22 cellular contexts compared by ENCODE assay signal in genomic region chr4:66048861-66049260, GRCh38.
"Had no signal": no experiment of that assay in that cellular context is flagged by ENCODE, and none has a peak within 500 bp of the region (broad histone marks: within the 10 kb centered on the region; RNA-seq: fewer than 3 reads in every experiment).

No MANE protein-coding gene starts in this region.

- H3K4me3 ChIP-seq: lung, suprapubic skin had no signal

- H3K36me3 ChIP-seq: suprapubic skin had no signal

- DNase-seq: activated CD4-positive, alpha-beta memory T cell treated with anti-CD3 and anti-CD28 coated beads, Interleukin-2, amount 10 ng/mL, durations not matched to agents 7 days and 5 days; activated CD4-positive, alpha-beta T cell treated with anti-CD3 and anti-CD28 coated beads for 36 hours; activated CD8-positive, alpha-beta memory T cell treated with anti-CD3 and anti-CD28 coated beads, Interleukin-2, amount 50 U/mL, for 4 hours; activated gamma-delta T cell treated with Interleukin-2 at 50 U/mL for 16 hours; activated naive CD8-positive, alpha-beta T cell treated with anti-CD3 and anti-CD28 coated beads, Interleukin-2, amount 10 ng/mL, durations not matched to agents 7 days and 5 days; activated T-cell treated with anti-CD3 and anti-CD28 coated beads, Interleukin-2, amount 50 U/mL, for 72 hours; aorta; central memory CD4-positive, alpha-beta T cell; cortex of kidney; effector memory CD8-positive, alpha-beta T cell; glutamatergic neuron; immature natural killer cell; naive thymus-derived CD8-positive, alpha-beta T cell; nucleus accumbens; right cardiac atrium; T-helper 9 cell had no signal

- H3K27ac Mint-ChIP-seq: activated CD4-positive, alpha-beta memory T cell treated with anti-CD3 and anti-CD28 coated beads, Interleukin-2, amount 10 ng/mL, durations not matched to agents 7 days and 5 days; activated CD4-positive, alpha-beta T cell treated with anti-CD3 and anti-CD28 coated beads for 36 hours; activated naive CD8-positive, alpha-beta T cell treated with anti-CD3 and anti-CD28 coated beads, Interleukin-2, amount 10 ng/mL, durations not matched to agents 7 days and 5 days; activated T-cell treated with anti-CD3 and anti-CD28 coated beads, Interleukin-2, amount 50 U/mL, for 72 hours; effector memory CD8-positive, alpha-beta T cell; immature natural killer cell; naive thymus-derived CD8-positive, alpha-beta T cell; progenitor cell of endocrine pancreas; stimulated activated memory B cell treated with anti-CD40 and anti-IgM and Interleukin-4, amounts not matched to agents 10 μg/mL and 1 μg/mL and 100 μg/mL, for 72 hours; type B pancreatic cell had no signal

- H3K4me3 Mint-ChIP-seq: activated CD4-positive, alpha-beta memory T cell treated with anti-CD3 and anti-CD28 coated beads, Interleukin-2, amount 10 ng/mL, durations not matched to agents 7 days and 5 days; activated CD4-positive, alpha-beta T cell treated with anti-CD3 and anti-CD28 coated beads for 36 hours; activated naive CD8-positive, alpha-beta T cell treated with anti-CD3 and anti-CD28 coated beads, Interleukin-2, amount 10 ng/mL, durations not matched to agents 7 days and 5 days; activated T-cell treated with anti-CD3 and anti-CD28 coated beads, Interleukin-2, amount 50 U/mL, for 72 hours; effector memory CD8-positive, alpha-beta T cell; immature natural killer cell; naive thymus-derived CD8-positive, alpha-beta T cell; stimulated activated memory B cell treated with anti-CD40 and anti-IgM and Interleukin-4, amounts not matched to agents 10 μg/mL and 1 μg/mL and 100 μg/mL, for 72 hours; type B pancreatic cell had no signal

- H3K27ac ChIP-seq: epithelial cell of prostate, suprapubic skin had no signal

- H3K9me3 Mint-ChIP-seq: type B pancreatic cell had no signal

- H3K27me3 ChIP-seq: suprapubic skin had no signal

- H3K36me3 Mint-ChIP-seq: activated naive CD8-positive, alpha-beta T cell treated with anti-CD3 and anti-CD28 coated beads, Interleukin-2, amount 10 ng/mL, durations not matched to agents 7 days and 5 days; immature natural killer cell; naive thymus-derived CD8-positive, alpha-beta T cell; stimulated activated memory B cell treated with anti-CD40 and anti-IgM and Interleukin-4, amounts not matched to agents 10 μg/mL and 1 μg/mL and 100 μg/mL, for 72 hours; type B pancreatic cell had no signal

- H3K27me3 Mint-ChIP-seq: activated CD4-positive, alpha-beta memory T cell treated with anti-CD3 and anti-CD28 coated beads, Interleukin-2, amount 10 ng/mL, durations not matched to agents 7 days and 5 days; activated CD4-positive, alpha-beta T cell treated with anti-CD3 and anti-CD28 coated beads for 36 hours; activated naive CD8-positive, alpha-beta T cell treated with anti-CD3 and anti-CD28 coated beads, Interleukin-2, amount 10 ng/mL, durations not matched to agents 7 days and 5 days; effector memory CD8-positive, alpha-beta T cell; naive thymus-derived CD8-positive, alpha-beta T cell; progenitor cell of endocrine pancreas; stimulated activated memory B cell treated with anti-CD40 and anti-IgM and Interleukin-4, amounts not matched to agents 10 μg/mL and 1 μg/mL and 100 μg/mL, for 72 hours; type B pancreatic cell had no signal

- H3K4me1 ChIP-seq: suprapubic skin had no signal

- H3K9me3 ChIP-seq: suprapubic skin had no signal

- ATAC-seq: activated CD4-positive, alpha-beta T cell treated with anti-CD3 and anti-CD28 coated beads for 36 hours; activated T-cell treated with anti-CD3 and anti-CD28 coated beads, Interleukin-2, amount 50 U/mL, for 72 hours; effector memory CD8-positive, alpha-beta T cell; naive thymus-derived CD8-positive, alpha-beta T cell; right cardiac atrium; stimulated activated memory B cell treated with anti-CD40 and anti-IgM and Interleukin-4, amounts not matched to agents 10 μg/mL and 1 μg/mL and 100 μg/mL, for 72 hours had no signal

- H3K4me1 Mint-ChIP-seq: activated CD4-positive, alpha-beta memory T cell treated with anti-CD3 and anti-CD28 coated beads, Interleukin-2, amount 10 ng/mL, durations not matched to agents 7 days and 5 days; activated CD4-positive, alpha-beta T cell treated with anti-CD3 and anti-CD28 coated beads for 36 hours; activated naive CD8-positive, alpha-beta T cell treated with anti-CD3 and anti-CD28 coated beads, Interleukin-2, amount 10 ng/mL, durations not matched to agents 7 days and 5 days; immature natural killer cell; naive thymus-derived CD8-positive, alpha-beta T cell; stimulated activated memory B cell treated with anti-CD40 and anti-IgM and Interleukin-4, amounts not matched to agents 10 μg/mL and 1 μg/mL and 100 μg/mL, for 72 hours had no signal
